Comparison of ENCODE assay signal across 18 cellular contexts in the genomic region with DNA sequence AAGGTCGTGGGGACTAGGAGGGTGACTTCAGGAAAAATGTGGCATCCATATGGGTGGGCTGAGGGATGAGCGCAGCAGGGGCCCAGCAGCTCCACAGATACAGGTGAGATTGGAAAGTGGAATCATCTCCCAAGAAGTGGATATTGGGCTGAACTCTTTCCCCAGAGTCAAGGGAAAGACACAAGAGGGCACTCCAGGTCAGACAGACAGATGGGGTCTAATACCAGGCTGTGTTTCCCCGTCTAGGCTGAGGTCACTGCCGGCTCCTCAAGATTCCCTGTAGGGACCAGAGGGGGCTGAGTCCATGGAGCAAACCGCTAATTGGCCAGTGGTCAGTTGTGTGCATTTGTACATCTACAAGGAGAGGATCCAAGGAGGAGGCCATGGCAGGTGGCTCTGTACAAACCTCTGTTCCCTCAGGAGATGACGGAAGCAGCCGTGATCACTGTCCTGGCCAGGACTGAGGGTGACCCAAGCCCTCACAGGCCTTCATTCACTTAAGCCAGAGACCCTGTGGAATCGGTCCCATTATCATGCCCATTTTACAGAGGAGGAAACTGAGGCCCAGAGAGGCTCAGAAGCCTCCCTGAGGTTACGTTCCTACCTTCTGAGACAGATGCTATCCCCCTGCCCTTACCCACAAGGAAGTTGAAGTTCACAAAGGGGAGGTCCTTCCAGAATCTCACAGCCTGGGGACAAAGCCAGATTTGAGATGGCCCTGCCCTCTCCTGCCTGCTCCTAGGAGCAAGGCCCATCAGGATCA. TPM values are rescaled to one million over a fixed set of nuclear protein-coding genes. Genes with fewer than 3 reads are reported as not detected.
DNase-seq lines count a peak whose midpoint lies in the region; ATAC-seq and TF ChIP-seq lines count a peak whose summit lies in the region.
"Had no signal": no experiment of that assay in that cellular context is flagged by ENCODE, and none has a peak within 500 bp of the region (broad histone marks: within the 10 kb centered on the region; RNA-seq: fewer than 3 reads in every experiment).

No MANE protein-coding gene starts in this region.

- H2AFZ ChIP-seq in HCT116 (ENCODE audit: low read depth, low read length, poor library complexity, severe bottlenecking), result no peak overlapping the region

- in situ Hi-C loops in SK-MEL-5 (cut with HindIII; ENCODE audit: low pct_unique_long_range_greater_than_20kb, low sequenced_read_pairs), result no loop called here

- peak in 2 of 3 experiments; percentile 14 to 22; a peak in 2 of 6 replicates for TF ChIP-seq CTCF in HCT116 (IDR thresholded peaks at IDR 0.05 in 2 of 3, conservative IDR thresholded peaks at IDR 0.05 in 1 of 3; ENCODE audit: borderline replicate concordance in 1 of 3, insufficient read depth in 1 of 3, low read depth in 2 of 3, low read length in 2 of 3)

- no peaks in the 10 kb centered on the region for H3K36me3 ChIP-seq in BLaER1 treated with 17β-estradiol and CSF1 and Interleukin-3, amounts not matched to agents 10 nM and 100 nM
- no peaks in the 10 kb centered on the region for H3K36me3 ChIP-seq in HCT116 (ENCODE audit: control insufficient read depth in 1 of 2, insufficient read depth in 2 of 2, low read length in 2 of 2)
- H3K36me3 ChIP-seq: gastrocnemius medialis had no signal

- H3K4me1 ChIP-seq in BLaER1 treated with 17β-estradiol and CSF1 and Interleukin-3, amounts not matched to agents 10 nM and 100 nM, result peaks cover 34 to 55% (median 50%) of the 10 kb centered on the region in 10 experiments
- no peaks in the 10 kb centered on the region for H3K4me1 ChIP-seq in HCT116 (ENCODE audit: control insufficient read depth in 1 of 2, insufficient read depth in 2 of 2, low read length in 2 of 2)
- H3K4me1 ChIP-seq: gastrocnemius medialis had no signal

- RAD21 ChIA-PET in HCT116 (lab: Charles Lee; ENCODE audit: low non-redundant PET in 1 of 2, low total read pairs in 2 of 2, uncharacterized antibody in 2 of 2, unreplicated experiment in 2 of 2), result no interaction called here

- peak; percentile 54 for TF ChIP-seq RAD21 in HCT116 (IDR thresholded peaks at IDR 0.05; ENCODE audit: low read depth)

- TF ChIP-seq POLR2A in HCT116 (IDR thresholded peaks at IDR 0.05; ENCODE audit: borderline replicate concordance, extremely low read depth, insufficient read depth, insufficient read length), result no peak

- no peaks in the 10 kb centered on the region for H3K79me2 ChIP-seq in HCT116 (ENCODE audit: insufficient read depth, low read length)

- no peaks in the 10 kb centered on the region for H4K20me1 ChIP-seq in BLaER1 treated with 17β-estradiol and CSF1 and Interleukin-3, amounts not matched to agents 10 nM and 100 nM
- H4K20me1 ChIP-seq in HCT116 (ENCODE audit: insufficient read depth), result no peaks in the 10 kb centered on the region

- 0 out of 22 replicates have a peak overlapping the region, but pooled peaks of 3 of the 11 experiments have one; percentile 12 to 87 (median 82) for H3K27ac ChIP-seq in BLaER1 treated with 17β-estradiol and CSF1 and Interleukin-3, amounts not matched to agents 10 nM and 100 nM
- no peak overlapping the region for H3K27ac ChIP-seq in HCT116 (ENCODE audit: low read depth, low read length)
- H3K27ac ChIP-seq: gastrocnemius medialis had no signal

- DNase-seq in HCT116 (ENCODE audit: low read depth, low spot score) (no peak), SK-MEL-5 (ENCODE audit: low read depth, low spot score) (peak; percentile 43), iPS-NIHi7 (ENCODE audit: extremely low spot score) (peak; percentile 71), 8988T (no peak)
- no peak for DNase-seq in central memory CD4-positive, alpha-beta T cell
- DNase-seq: activated CD4-positive, alpha-beta T cell treated with anti-CD3 and anti-CD28 coated beads, Interleukin-2, amount 50 U/mL, for 1 hour; activated naive CD8-positive, alpha-beta T cell treated with anti-CD3 and anti-CD28 coated beads, Interleukin-2, amount 50 U/mL, for 24 hours; activated T-cell treated with anti-CD3 and anti-CD28 coated beads, Interleukin-2, amount 50 U/mL, for 48 hours; caudate nucleus; DMS153; gastrocnemius medialis; NCI-H1436; occipital lobe had no signal

- no peaks in the 10 kb centered on the region for H3K9me2 ChIP-seq in HCT116 (ENCODE audit: insufficient read depth)

- no TSS peak for BruUV-seq in HCT116 (replicated peaks; lab: Mats Ljungman, UMichigan)

- intact Hi-C loops in HCT116 (cut with micrococcal nuclease), result no loop called here

- peaks cover 0 to 5% (median 0%) of the 10 kb centered on the region in 11 experiments; a peak in 1 of 22 replicates for H3K27me3 ChIP-seq in BLaER1 treated with 17β-estradiol and CSF1 and Interleukin-3, amounts not matched to agents 10 nM and 100 nM
- no peaks in the 10 kb centered on the region for H3K27me3 ChIP-seq in HCT116 (ENCODE audit: insufficient read depth, low read length)
- H3K27me3 ChIP-seq: gastrocnemius medialis had no signal

- POLR2A ChIA-PET in HCT116 (lab: Charles Lee), result no interaction called here

- ATAC-seq in HCT116 (0 out of 2 replicates have a peak, but pooled peaks have one; percentile 49), GM21529 (IDR thresholded peaks at IDR 0.05; ENCODE audit: unreplicated experiment) (no peak), HG02870 (IDR thresholded peaks at IDR 0.05; ENCODE audit: unreplicated experiment) (no peak)
- ATAC-seq: activated naive CD8-positive, alpha-beta T cell treated with anti-CD3 and anti-CD28 coated beads, Interleukin-2, amount 50 U/mL, for 24 hours; gastrocnemius medialis had no signal

- H3K9ac ChIP-seq in BLaER1 treated with 17β-estradiol and CSF1 and Interleukin-3, amounts not matched to agents 10 nM and 100 nM, result peak overlapping the region in 5 of 11 experiments; percentile 73 to 79 (median 75); a peak in 5 of 22 replicates
- H3K9ac ChIP-seq in HCT116 (ENCODE audit: low read length), result no peak overlapping the region

- H3K9me3 ChIP-seq in BLaER1 treated with 17β-estradiol and CSF1 and Interleukin-3, amounts not matched to agents 10 nM and 100 nM (replicated peaks in 1 of 11), result peaks cover 0 to 2% (median 0%) of the 10 kb centered on the region in 11 experiments; a peak in 3 of 22 replicates
- H3K9me3 ChIP-seq in HCT116 (ENCODE audit: control insufficient read depth in 1 of 2, insufficient read depth in 1 of 2, low read depth in 1 of 2, low read length in 2 of 2), result no peaks in the 10 kb centered on the region
- H3K9me3 ChIP-seq: gastrocnemius medialis had no signal

- CTCF ChIA-PET in HCT116 (lab: Charles Lee), result interaction anchor here (1.3 kb wide), 1 partner anchor 360 kb away, joined by 4 read pairs; no protein-coding TSS in a partner anchor

- H3K4me2 ChIP-seq in BLaER1 treated with 17β-estradiol and CSF1 and Interleukin-3, amounts not matched to agents 10 nM and 100 nM, result peak overlapping the region in 9 of 11 experiments; percentile 87 to 98 (median 89); a peak in 15 of 22 replicates
- no peak overlapping the region for H3K4me2 ChIP-seq in HCT116 (ENCODE audit: low read length)

- no peak overlapping the region for H3K4me3 ChIP-seq in BLaER1 treated with 17β-estradiol and CSF1 and Interleukin-3, amounts not matched to agents 10 nM and 100 nM
- H3K4me3 ChIP-seq in HCT116 (replicated peaks in 1 of 2; ENCODE audit: low read depth in 1 of 2, low read length in 2 of 2), result no peak overlapping the region
- H3K4me3 ChIP-seq: gastrocnemius medialis had no signal

TF ChIP-seq in HCT116, 20 proteins besides CTCF, POLR2A, EP300 and RAD21:
- TF ChIP-seq YY1 (IDR thresholded peaks at IDR 0.05; ENCODE audit: extremely low read depth, insufficient replicate concordance, low read depth, low read length), result no peak
- TF ChIP-seq EZH2phosphoT487 (IDR thresholded peaks at IDR 0.05; ENCODE audit: borderline replicate concordance), result no peak

RNA-seq across cellular contexts. Expression of gene IGLON5, which starts 14.9 kb away (rescaled TPM):
- not detected for total RNA-seq in HCT116 (2021; ENCODE audit: unreplicated experiment)
- 0.07 and 0.12 TPM in 2 replicates for polyA plus RNA-seq in HCT116 (2012)
- total RNA-seq in SK-MEL-5 (2014; rRNA removed; shearing (Covaris generic)), result 0.11 TPM in 1 of 2 replicates, not detected in the other
- 0.15 TPM in 1 of 2 replicates, not detected in the other for polyA plus RNA-seq in SK-MEL-5 (2015; cell fraction: cytosol; rRNA removed)
- not detected in 2 replicates for polyA plus RNA-seq in SK-MEL-5 (2015; cell fraction: nucleus; rRNA removed)
- total RNA-seq: gastrocnemius medialis; NCI-H460; T-helper 2 cell treated with Interferon-gamma antibody and Interleukin-4, amounts not matched to agents 100 ng/mL and 5 ng/mL, for 36 hours had no signal

RNA-seq across cellular contexts. Expression of gene VSIG10L, which starts 45.4 kb away (rescaled TPM):
- total RNA-seq in HCT116 (2021; ENCODE audit: unreplicated experiment), result 4.6 TPM
- 2.6 and 2.9 TPM in 2 replicates for polyA plus RNA-seq in HCT116 (2012)
- total RNA-seq in SK-MEL-5 (2014; rRNA removed; shearing (Covaris generic)), result 0.75 and 0.77 TPM in 2 replicates
- 3.9 and 4.1 TPM in 2 replicates for polyA plus RNA-seq in SK-MEL-5 (2015; cell fraction: cytosol; rRNA removed)
- polyA plus RNA-seq in SK-MEL-5 (2015; cell fraction: nucleus; rRNA removed), result 5.9 and 7.9 TPM in 2 replicates

RNA-seq across cellular contexts. Expression of gene SIGLECL1, which starts 45.6 kb away (rescaled TPM):
- not detected for total RNA-seq in HCT116 (2021; ENCODE audit: unreplicated experiment)
- not detected in 2 replicates for polyA plus RNA-seq in HCT116 (2012)
- total RNA-seq in SK-MEL-5 (2014; rRNA removed; shearing (Covaris generic)), result not detected in 2 replicates
- polyA plus RNA-seq in SK-MEL-5 (2015; cell fraction: cytosol; rRNA removed), result not detected in 2 replicates
- polyA plus RNA-seq in SK-MEL-5 (2015; cell fraction: nucleus; rRNA removed), result not detected in 2 replicates
- total RNA-seq: gastrocnemius medialis; NCI-H460; occipital lobe; T-helper 2 cell treated with Interferon-gamma antibody and Interleukin-4, amounts not matched to agents 100 ng/mL and 5 ng/mL, for 36 hours had no signal

Comparison
In these comparisons a context has a peak if more than half of its experiments do, and no peak if none do; other contexts are left out.
1. DNase-seq: peak in SK-MEL-5 (single experiment) and iPS-NIHi7 (single experiment); none in HCT116 (single experiment), 8988T (single experiment) and central memory CD4-positive, alpha-beta T cell (single experiment).